ENCODE assay signal across 24 cellular contexts in the genomic region with DNA sequence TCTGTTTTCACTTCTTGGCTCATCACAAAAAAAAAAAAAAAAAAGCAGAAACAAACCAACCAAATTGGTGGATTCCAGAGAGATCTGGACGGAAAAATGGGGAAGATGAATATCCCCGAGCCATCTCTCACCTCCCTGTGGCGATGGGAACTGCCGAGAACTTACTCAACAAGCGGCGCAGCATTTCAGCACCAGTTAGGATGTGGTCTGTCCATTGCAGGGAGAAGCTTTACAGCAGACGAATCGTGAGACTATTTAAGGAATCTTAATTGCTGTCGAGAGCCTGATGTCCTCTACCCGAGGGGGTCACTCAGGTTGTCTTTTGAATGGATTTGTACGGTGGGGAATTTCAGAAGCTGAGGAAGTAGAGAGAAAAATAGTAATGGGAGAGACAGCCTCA. TPM values are rescaled to one million over a fixed set of nuclear protein-coding genes. Genes with fewer than 3 reads are reported as not detected.
"Had no signal": no experiment of that assay in that cellular context is flagged by ENCODE, and none has a peak within 500 bp of the region (broad histone marks: within the 10 kb centered on the region; RNA-seq: fewer than 3 reads in every experiment).

No MANE protein-coding gene starts in this region.

- H3K4me1 ChIP-seq: foreskin keratinocyte, prostate gland, right lobe of liver, stomach, upper lobe of right lung had no signal

- H3K27ac Mint-ChIP-seq: activated CD4-positive, alpha-beta T cell treated with anti-CD3 and anti-CD28 coated beads, Interleukin-2, amount 10 ng/mL, durations not matched to agents 7 days and 5 days; activated naive CD8-positive, alpha-beta T cell had no signal

- H3K79me2 ChIP-seq: hepatocyte had no signal

- H3K27ac ChIP-seq: coronary artery, foreskin keratinocyte, hepatocyte, prostate gland, right lobe of liver, stomach, upper lobe of right lung had no signal

- H3K27me3 ChIP-seq: foreskin keratinocyte, hepatocyte, right lobe of liver, stomach, upper lobe of right lung had no signal

- H3K4me1 Mint-ChIP-seq: activated CD4-positive, alpha-beta T cell treated with anti-CD3 and anti-CD28 coated beads, Interleukin-2, amount 10 ng/mL, durations not matched to agents 7 days and 5 days; neural crest cell had no signal

- H3K9me3 ChIP-seq: prostate gland, right lobe of liver, stomach, upper lobe of right lung had no signal

- H3K9me3 Mint-ChIP-seq: activated CD4-positive, alpha-beta T cell treated with anti-CD3 and anti-CD28 coated beads, Interleukin-2, amount 10 ng/mL, durations not matched to agents 7 days and 5 days; neural crest cell had no signal

- H3K4me2 ChIP-seq: hepatocyte had no signal

- DNase-seq: activated CD4-positive, alpha-beta T cell treated with anti-CD3 and anti-CD28 coated beads, Interleukin-2, amount 10 ng/mL, durations not matched to agents 7 days and 5 days; activated gamma-delta T cell treated with Interleukin-2 at 50 U/mL for 16 hours; amygdala; central memory CD4-positive, alpha-beta T cell; foreskin keratinocyte; midbrain; right lobe of liver; small intestine; stimulated activated CD4-positive, alpha-beta T cell treated with anti-CD3 and anti-CD28 coated beads, Interleukin-4, amount 100 ng/mL, for 1 hour; stomach; T-helper 1 cell; T1000; upper lobe of right lung had no signal

- H3K4me3 Mint-ChIP-seq: activated CD4-positive, alpha-beta T cell treated with anti-CD3 and anti-CD28 coated beads, Interleukin-2, amount 10 ng/mL, durations not matched to agents 7 days and 5 days; activated naive CD8-positive, alpha-beta T cell; neural crest cell had no signal

- H3K4me3 ChIP-seq: coronary artery, hepatocyte, prostate gland, right lobe of liver, stomach, upper lobe of right lung had no signal

- H3K36me3 ChIP-seq: prostate gland, right lobe of liver, upper lobe of right lung had no signal

- H2AFZ ChIP-seq: hepatocyte had no signal

- ATAC-seq: activated CD4-positive, CD25-positive, alpha-beta regulatory T cell treated with anti-CD3 and anti-CD28 coated beads, Interleukin-2, amount 50 U/mL, for 24 hours; foreskin keratinocyte; right lobe of liver; upper lobe of right lung had no signal

- H3K27me3 Mint-ChIP-seq: activated CD4-positive, alpha-beta T cell treated with anti-CD3 and anti-CD28 coated beads, Interleukin-2, amount 10 ng/mL, durations not matched to agents 7 days and 5 days; activated naive CD8-positive, alpha-beta T cell had no signal

RNA-seq across cellular contexts. Expression of gene ARRDC5, which starts 49.0 kb away (rescaled TPM):
- total RNA-seq: epithelial cell of proximal tubule, fibroblast of lung, foreskin keratinocyte, hepatocyte, lung microvascular endothelial cell, neural crest cell, osteocyte, temporal lobe, upper lobe of right lung had no signal
- polyA plus RNA-seq: fibroblast of lung, foreskin keratinocyte, hepatocyte had no signal
